ENCODE assay signal across 10 cellular contexts in the genomic region with DNA sequence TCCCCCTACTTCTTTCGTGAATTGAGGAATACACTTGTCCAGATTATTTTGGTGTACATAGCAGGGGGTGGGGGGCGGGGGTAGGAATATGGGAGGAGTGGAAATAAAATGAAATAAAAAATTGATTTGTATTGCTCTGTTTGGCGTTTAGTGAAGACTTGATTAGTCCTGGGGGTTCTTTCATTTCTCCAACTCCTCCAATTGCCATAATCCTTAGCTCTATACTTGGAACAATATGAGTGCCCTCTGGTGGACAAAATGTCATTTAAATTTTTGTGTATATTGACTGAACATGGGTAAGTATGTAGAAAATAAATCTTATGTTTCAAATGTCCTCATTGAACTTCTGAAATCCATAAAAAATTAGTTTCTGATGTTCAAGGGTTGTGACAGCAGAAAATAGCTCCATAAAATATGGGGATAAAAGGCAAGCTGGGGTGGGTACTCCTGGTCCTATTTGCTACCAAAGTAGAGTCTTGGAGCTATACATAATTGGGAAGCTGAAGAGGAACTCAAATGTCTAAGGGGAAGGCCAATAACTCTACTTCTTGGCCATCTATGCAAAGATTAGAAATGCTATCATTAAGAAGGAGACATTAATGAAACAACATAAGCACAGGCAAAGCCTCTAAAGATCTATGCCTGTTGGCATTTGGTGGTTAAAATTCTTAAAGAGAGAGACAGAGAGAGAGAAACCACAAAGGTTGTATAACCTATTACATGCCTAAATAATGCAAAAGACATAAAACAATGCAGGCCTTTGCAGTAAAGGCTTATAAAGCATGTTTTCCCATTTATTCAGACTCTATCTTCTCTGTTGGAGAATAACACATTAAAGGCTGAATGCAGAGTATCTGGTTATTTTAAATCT.
DNase-seq lines count a peak whose midpoint lies in the region; ATAC-seq, FAIRE-seq and TF ChIP-seq lines count a peak whose summit lies in the region.
"Had no signal": no experiment of that assay in that cellular context is flagged by ENCODE, and none has a peak within 500 bp of the region (broad histone marks: within the 10 kb centered on the region; RNA-seq: fewer than 3 reads in every experiment).

No MANE protein-coding gene starts in this region.

- H3K27ac Mint-ChIP-seq in chondrocyte (ENCODE audit: unreplicated experiment): no peak overlapping the region
- H3K27ac Mint-ChIP-seq in neural progenitor cell: no peak overlapping the region
- H3K27ac Mint-ChIP-seq: stimulated activated naive B cell treated with anti-CD40 and anti-IgM and Interleukin-4, amounts not matched to agents 10 μg/mL and 1 μg/mL and 100 μg/mL, for 72 hours had no signal

- FAIRE-seq in A549 (lab: Jason Lieb, UNC): peak; percentile 18

- peaks cover 8% of the 10 kb centered on the region for H3K4me1 Mint-ChIP-seq in chondrocyte (ENCODE audit: low read depth)
- H3K4me1 Mint-ChIP-seq in neural progenitor cell: no peaks in the 10 kb centered on the region
- H3K4me1 Mint-ChIP-seq: central memory CD8-positive, alpha-beta T cell; stimulated activated naive B cell treated with anti-CD40 and anti-IgM and Interleukin-4, amounts not matched to agents 10 μg/mL and 1 μg/mL and 100 μg/mL, for 72 hours had no signal

- TF ChIP-seq RAD21 in A549 (conservative IDR thresholded peaks at IDR 0.05 in 1 of 2, IDR thresholded peaks at IDR 0.05 in 1 of 2): peak; percentile 7 to 31; a peak in 2 of 5 replicates

- H3K9me3 Mint-ChIP-seq in chondrocyte (ENCODE audit: low read depth) (peaks cover 17% of the 10 kb centered on the region), neural progenitor cell (peaks cover 13% of the 10 kb centered on the region)

- H3K27me3 ChIP-seq in neural progenitor cell: no peaks in the 10 kb centered on the region

- H3K4me3 Mint-ChIP-seq in chondrocyte (ENCODE audit: unreplicated experiment) (no peak overlapping the region), neural progenitor cell (no peak overlapping the region)
- H3K4me3 Mint-ChIP-seq: central memory CD8-positive, alpha-beta T cell; stimulated activated naive B cell treated with anti-CD40 and anti-IgM and Interleukin-4, amounts not matched to agents 10 μg/mL and 1 μg/mL and 100 μg/mL, for 72 hours had no signal

- H3K79me2 ChIP-seq in neural progenitor cell (ENCODE audit: low read depth): no peaks in the 10 kb centered on the region

- POLR2A ChIA-PET in A549 (lab: Yijun Ruan, JAX): no interaction called here

- no peaks in the 10 kb centered on the region for H3F3A ChIP-seq in neural progenitor cell (ENCODE audit: low read depth)

- ATAC-seq in A549: no peak
- ATAC-seq in GM18868 (IDR thresholded peaks at IDR 0.05; ENCODE audit: unreplicated experiment): peak; percentile 73

- H3K27ac ChIP-seq in A549: no peak overlapping the region
- no peak overlapping the region for H3K27ac ChIP-seq in neural progenitor cell

- H3K4me3 ChIP-seq in A549: no peak overlapping the region
- no peak overlapping the region for H3K4me3 ChIP-seq in neural progenitor cell

- H3K27me3 Mint-ChIP-seq in chondrocyte (ENCODE audit: low read depth) (no peaks in the 10 kb centered on the region), neural progenitor cell (ENCODE audit: insufficient read depth, low read depth) (peaks cover 2% of the 10 kb centered on the region)
- H3K27me3 Mint-ChIP-seq: central memory CD8-positive, alpha-beta T cell; stimulated activated naive B cell treated with anti-CD40 and anti-IgM and Interleukin-4, amounts not matched to agents 10 μg/mL and 1 μg/mL and 100 μg/mL, for 72 hours had no signal

- H3K36me3 Mint-ChIP-seq in chondrocyte (ENCODE audit: low read depth): peaks cover 6% of the 10 kb centered on the region
- H3K36me3 Mint-ChIP-seq in neural progenitor cell: peaks cover 7% of the 10 kb centered on the region

- no peak overlapping the region for H3K4me2 ChIP-seq in A549
- H3K4me2 ChIP-seq in neural progenitor cell: no peak overlapping the region

- no peak for TF ChIP-seq POLR2A in A549 (IDR thresholded peaks at IDR 0.05; ENCODE audit: low read length)

- TF ChIP-seq EP300 in A549 (IDR thresholded peaks at IDR 0.05): no peak

- no peak overlapping the region for H2AFZ ChIP-seq in neural progenitor cell (replicated peaks)

- H3K9me3 ChIP-seq in A549 (peaks cover 42% of the 10 kb centered on the region), neural progenitor cell (ENCODE audit: low read depth) (no peaks in the 10 kb centered on the region)

- H3K9ac ChIP-seq in neural progenitor cell: no peak overlapping the region

- TF ChIP-seq CTCF in A549 (IDR thresholded peaks at IDR 0.05): peak; percentile 21; the same call in 1 of the 3 replicates
- TF ChIP-seq CTCF in chondrocyte (IDR thresholded peaks at IDR 0.05): peak; percentile 85
- TF ChIP-seq CTCF in neural progenitor cell (IDR thresholded peaks at IDR 0.05): peak; percentile 67

- WGBS in A549 (ENCODE audit: missing lambda C conversion rate): 61% methylated on average over 3 of the region's 3 CpGs

- H3K4me1 ChIP-seq in A549 (no peaks in the 10 kb centered on the region), neural progenitor cell (no peaks in the 10 kb centered on the region)

- no peaks in the 10 kb centered on the region for H3K36me3 ChIP-seq in neural progenitor cell

- H4K20me1 ChIP-seq in neural progenitor cell (ENCODE audit: low read depth): no peaks in the 10 kb centered on the region

- CTCF ChIA-PET in A549 (lab: Yijun Ruan, JAX): interaction anchor here (1.1 kb wide), 1 partner anchor 43 kb away, joined by 3 read pairs; no protein-coding TSS in a partner anchor

- DNase-seq in A549 (ENCODE audit: low read depth in 1 of 2, low spot score in 1 of 2): peak in 1 of 2 experiments; percentile 40
- peak; percentile 2 for DNase-seq in NCI-H2196 treated with DMSO at 0.1 percent for 48 hours (lab: John Stamatoyannopoulos, UW; ENCODE audit: unreplicated experiment)
- no peak for DNase-seq in chondrocyte (ENCODE audit: low spot score)
- DNase-seq in neural progenitor cell (ENCODE audit: low spot score): peak; percentile 62
- DNase-seq in nucleus accumbens (lab: John Stamatoyannopoulos, UW): no peak
- no peak for DNase-seq in GM19238 (ENCODE audit: insufficient read length, low spot score)
- DNase-seq in NK-92 treated with Interleukin-12 subunit alpha and Interleukin-12 subunit beta, amount 100 ng/mL, for 24 hours (lab: John Stamatoyannopoulos, UW): no peak
- DNase-seq: stimulated activated naive B cell treated with anti-CD40 and anti-IgM and Interleukin-4, amounts not matched to agents 10 μg/mL and 1 μg/mL and 100 μg/mL, for 72 hours had no signal

TF ChIP-seq in A549, 52 proteins besides CTCF, POLR2A, EP300 and RAD21:
- TF ChIP-seq CBX8 (IDR thresholded peaks at IDR 0.05) (no peak), MAFK (IDR thresholded peaks at IDR 0.05; ENCODE audit: partially characterized antibody) (no peak), CHD2 (IDR thresholded peaks at IDR 0.05; ENCODE audit: low read length, partially characterized antibody) (no peak), HEYL (CRISPR knock-in tag; IDR thresholded peaks at IDR 0.05) (no peak), TFCP2L1 (CRISPR knock-in tag; IDR thresholded peaks at IDR 0.05) (no peak), NR3C1 (IDR thresholded peaks at IDR 0.05) (no peak), USF2 (IDR thresholded peaks at IDR 0.05) (no peak), BHLHE40 (IDR thresholded peaks at IDR 0.05; ENCODE audit: low read depth, low read length) (no peak), FOSB (CRISPR knock-in tag; IDR thresholded peaks at IDR 0.05) (no peak)
- TF ChIP-seq, protein P1, sequence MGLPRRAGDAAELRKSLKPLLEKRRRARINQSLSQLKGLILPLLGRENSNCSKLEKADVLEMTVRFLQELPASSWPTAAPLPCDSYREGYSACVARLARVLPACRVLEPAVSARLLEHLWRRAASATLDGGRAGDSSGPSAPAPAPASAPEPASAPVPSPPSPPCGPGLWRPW (IDR thresholded peaks at IDR 0.05): no peak

Comparison
In these comparisons a context has a peak if more than half of its experiments do, and no peak if none do; other contexts are left out.
1. DNase-seq: peak in NCI-H2196 treated with DMSO at 0.1 percent for 48 hours (single experiment) and neural progenitor cell (single experiment); none in chondrocyte (single experiment), nucleus accumbens (0 of 56), GM19238 (single experiment) and NK-92 treated with Interleukin-12 subunit alpha and Interleukin-12 subunit beta, amount 100 ng/mL, for 24 hours (single experiment).
2. CTCF ChIP-seq: peak in every context shown above with its lines; median percentile 85 in chondrocyte; 67 in neural progenitor cell; 21 in A549.